Comparison of ENCODE assay signal across 15 cellular contexts in the genomic region with DNA sequence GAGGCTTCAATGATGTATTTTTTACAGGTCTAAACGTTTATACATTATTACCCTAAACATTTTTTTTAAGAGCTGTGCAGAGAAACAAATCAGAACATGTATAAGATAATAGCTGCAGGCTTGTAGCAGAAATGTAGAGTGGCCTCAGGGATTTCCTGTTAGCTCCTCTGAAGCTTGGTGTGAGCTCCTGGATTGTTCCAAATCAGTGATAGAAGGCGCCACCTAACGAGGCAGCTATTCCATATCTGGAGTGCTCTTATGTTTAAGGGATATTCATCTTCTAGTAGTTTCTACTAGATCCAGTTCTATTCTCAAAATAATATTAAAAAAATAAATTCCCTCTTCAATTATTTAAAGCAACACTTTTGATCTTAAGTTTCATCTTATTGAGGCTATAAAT.
A peak's percentile ranks its signal among the peaks of the same experiment; 100 is the strongest.
DNase-seq lines count a peak whose midpoint lies in the region; ATAC-seq and TF ChIP-seq lines count a peak whose summit lies in the region.
"Had no signal": no experiment of that assay in that cellular context is flagged by ENCODE, and none has a peak within 500 bp of the region (broad histone marks: within the 10 kb centered on the region; RNA-seq: fewer than 3 reads in every experiment).

No MANE protein-coding gene starts in this region.

- DNase-seq in NCI-H1436 (lab: John Stamatoyannopoulos, UW) (peak; percentile 8), NCI-H1436 treated with DMSO at 0.1 percent for 48 hours (lab: John Stamatoyannopoulos, UW) (no peak), NCI-H69 (lab: John Stamatoyannopoulos, UW) (peak; percentile 55), epithelial cell of esophagus (ENCODE audit: low read depth) (peak; percentile 39), retina (peak; percentile 37)
- no peak for DNase-seq in activated CD4-positive, alpha-beta T cell treated with anti-CD3 and anti-CD28 coated beads for 1 hour
- DNase-seq: 8988T; activated naive CD4-positive, alpha-beta T cell treated with anti-CD3 and anti-CD28 coated beads for 36 hours; hippocampal formation; left lung; MV-4-11; NCI-H510A had no signal

- TF ChIP-seq CTCF in epithelial cell of esophagus (IDR thresholded peaks at IDR 0.05; ENCODE audit: insufficient read depth, low read depth, low read length, missing control alignments): peak; percentile 31

- H3K4me3 ChIP-seq in epithelial cell of esophagus (ENCODE audit: low read length): no peak overlapping the region
- H3K4me3 ChIP-seq: left lung, skin epidermis had no signal

- no peak for ATAC-seq in GM21528 (IDR thresholded peaks at IDR 0.05; ENCODE audit: low FRiP score, unreplicated experiment)
- ATAC-seq in GM18511 (IDR thresholded peaks at IDR 0.05; ENCODE audit: unreplicated experiment): no peak
- ATAC-seq: left lung had no signal

Comparison
In these comparisons a context has a peak if more than half of its experiments do, and no peak if none do; other contexts are left out.
1. DNase-seq: peak in NCI-H1436 (single experiment), NCI-H69 (single experiment), epithelial cell of esophagus (single experiment) and retina (single experiment); none in NCI-H1436 treated with DMSO at 0.1 percent for 48 hours (single experiment) and activated CD4-positive, alpha-beta T cell treated with anti-CD3 and anti-CD28 coated beads for 1 hour (single experiment).